25 cellular contexts compared by ENCODE assay signal in the genomic region with DNA sequence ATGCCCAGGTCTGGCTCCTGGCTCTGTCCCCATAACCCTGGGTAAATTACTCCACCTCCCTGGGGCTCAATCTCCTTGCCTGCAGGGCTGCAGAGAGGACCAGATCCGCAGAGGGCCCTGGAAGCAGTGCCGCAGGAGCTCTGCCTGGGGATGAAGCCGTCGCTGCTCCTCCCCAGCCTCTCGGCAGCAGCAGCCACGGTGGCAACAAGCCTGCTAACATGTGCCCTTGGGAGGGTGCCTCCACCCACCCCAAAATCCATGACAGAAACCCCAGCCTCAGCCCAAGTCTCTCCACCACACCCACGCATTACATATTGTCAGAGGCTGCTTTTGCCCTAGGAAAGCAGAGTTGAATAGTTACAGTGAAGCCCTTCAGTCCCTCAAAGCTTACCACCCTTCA.
"Had no signal": no experiment of that assay in that cellular context is flagged by ENCODE, and none has a peak within 500 bp of the region (broad histone marks: within the 10 kb centered on the region; RNA-seq: fewer than 3 reads in every experiment).

No MANE protein-coding gene starts in this region.

- H3K9me3 ChIP-seq: colonic mucosa, gastrocnemius medialis, prostate gland, testis, upper lobe of right lung had no signal

- H3K27ac ChIP-seq: colonic mucosa, gastrocnemius medialis, left ventricle myocardium inferior, parathyroid adenoma, prostate gland, testis, tibial nerve, upper lobe of right lung had no signal

- H3K4me1 ChIP-seq: colonic mucosa, gastrocnemius medialis, left ventricle myocardium inferior, parathyroid adenoma, prostate gland, testis, upper lobe of right lung had no signal

- H3K27me3 Mint-ChIP-seq: natural killer cell treated with Interleukin-12 subunit alpha and Interleukin-12 subunit beta and Interleukin-15 and Interleukin-18, amount 100 ng/mL, for 72 hours; stimulated activated naive CD8-positive, alpha-beta T cell treated with anti-CD3 and anti-CD28 coated beads, Interleukin-15, amount 100 ng/mL, for 72 hours had no signal

- H3K79me2 ChIP-seq: parathyroid adenoma had no signal

- H3K4me3 ChIP-seq: colonic mucosa, gastrocnemius medialis, left ventricle myocardium inferior, lung, prostate gland, skin epidermis, testis, tibial nerve, upper lobe of right lung had no signal

- DNase-seq: colonic mucosa; dermis blood vessel endothelial cell; endodermal cell; erythroblast; gastrocnemius medialis; islet precursor cell; left cardiac atrium; left ventricle myocardium inferior; mesenchymal stem cell; midbrain; retina; stimulated activated CD4-positive, alpha-beta T cell treated with anti-CD3 and anti-CD28 coated beads, Interleukin-2, amount 100 ng/mL, for 24 hours; stimulated activated CD4-positive, alpha-beta T cell treated with anti-CD3 and anti-CD28 coated beads, Interleukin-4, amount 100 ng/mL, for 4 hours; stimulated activated naive B cell treated with anti-CD40 and anti-IgM and Interleukin-4, amounts not matched to agents 10 μg/mL and 1 μg/mL and 100 μg/mL, for 72 hours; stimulated activated naive CD8-positive, alpha-beta T cell treated with anti-CD3 and anti-CD28 coated beads, Interleukin-15, amount 100 ng/mL, for 72 hours; testis; upper lobe of right lung had no signal

- FAIRE-seq: endothelial cell of umbilical vein had no signal

- H3K4me1 Mint-ChIP-seq: endodermal cell; stimulated activated naive B cell treated with anti-CD40 and anti-IgM and Interleukin-4, amounts not matched to agents 10 μg/mL and 1 μg/mL and 100 μg/mL, for 72 hours; stimulated activated naive CD8-positive, alpha-beta T cell treated with anti-CD3 and anti-CD28 coated beads, Interleukin-15, amount 100 ng/mL, for 72 hours had no signal

- H3K27me3 ChIP-seq: colonic mucosa, gastrocnemius medialis, testis, tibial nerve, upper lobe of right lung had no signal

- H3K9ac ChIP-seq: parathyroid adenoma had no signal

- ATAC-seq: gastrocnemius medialis; left cardiac atrium; sciatic nerve; stimulated activated naive B cell treated with anti-CD40 and anti-IgM and Interleukin-4, amounts not matched to agents 10 μg/mL and 1 μg/mL and 100 μg/mL, for 72 hours had no signal

- H3K36me3 ChIP-seq: colonic mucosa, gastrocnemius medialis, left ventricle myocardium inferior, prostate gland, upper lobe of right lung had no signal

- H3K4me3 Mint-ChIP-seq: endodermal cell; natural killer cell treated with Interleukin-12 subunit alpha and Interleukin-12 subunit beta and Interleukin-15 and Interleukin-18, amount 100 ng/mL, for 72 hours; stimulated activated naive B cell treated with anti-CD40 and anti-IgM and Interleukin-4, amounts not matched to agents 10 μg/mL and 1 μg/mL and 100 μg/mL, for 72 hours; stimulated activated naive CD8-positive, alpha-beta T cell treated with anti-CD3 and anti-CD28 coated beads, Interleukin-15, amount 100 ng/mL, for 72 hours had no signal

- H3K9me3 Mint-ChIP-seq: endodermal cell; natural killer cell treated with Interleukin-12 subunit alpha and Interleukin-12 subunit beta and Interleukin-15 and Interleukin-18, amount 100 ng/mL, for 72 hours; stimulated activated naive CD8-positive, alpha-beta T cell treated with anti-CD3 and anti-CD28 coated beads, Interleukin-15, amount 100 ng/mL, for 72 hours had no signal

- H3K36me3 Mint-ChIP-seq: natural killer cell treated with Interleukin-12 subunit alpha and Interleukin-12 subunit beta and Interleukin-15 and Interleukin-18, amount 100 ng/mL, for 72 hours; stimulated activated naive B cell treated with anti-CD40 and anti-IgM and Interleukin-4, amounts not matched to agents 10 μg/mL and 1 μg/mL and 100 μg/mL, for 72 hours had no signal

- H2AFZ ChIP-seq: parathyroid adenoma had no signal

- H3K27ac Mint-ChIP-seq: endodermal cell; natural killer cell treated with Interleukin-12 subunit alpha and Interleukin-12 subunit beta and Interleukin-15 and Interleukin-18, amount 100 ng/mL, for 72 hours; stimulated activated naive B cell treated with anti-CD40 and anti-IgM and Interleukin-4, amounts not matched to agents 10 μg/mL and 1 μg/mL and 100 μg/mL, for 72 hours had no signal
